In the genomic region with DNA sequence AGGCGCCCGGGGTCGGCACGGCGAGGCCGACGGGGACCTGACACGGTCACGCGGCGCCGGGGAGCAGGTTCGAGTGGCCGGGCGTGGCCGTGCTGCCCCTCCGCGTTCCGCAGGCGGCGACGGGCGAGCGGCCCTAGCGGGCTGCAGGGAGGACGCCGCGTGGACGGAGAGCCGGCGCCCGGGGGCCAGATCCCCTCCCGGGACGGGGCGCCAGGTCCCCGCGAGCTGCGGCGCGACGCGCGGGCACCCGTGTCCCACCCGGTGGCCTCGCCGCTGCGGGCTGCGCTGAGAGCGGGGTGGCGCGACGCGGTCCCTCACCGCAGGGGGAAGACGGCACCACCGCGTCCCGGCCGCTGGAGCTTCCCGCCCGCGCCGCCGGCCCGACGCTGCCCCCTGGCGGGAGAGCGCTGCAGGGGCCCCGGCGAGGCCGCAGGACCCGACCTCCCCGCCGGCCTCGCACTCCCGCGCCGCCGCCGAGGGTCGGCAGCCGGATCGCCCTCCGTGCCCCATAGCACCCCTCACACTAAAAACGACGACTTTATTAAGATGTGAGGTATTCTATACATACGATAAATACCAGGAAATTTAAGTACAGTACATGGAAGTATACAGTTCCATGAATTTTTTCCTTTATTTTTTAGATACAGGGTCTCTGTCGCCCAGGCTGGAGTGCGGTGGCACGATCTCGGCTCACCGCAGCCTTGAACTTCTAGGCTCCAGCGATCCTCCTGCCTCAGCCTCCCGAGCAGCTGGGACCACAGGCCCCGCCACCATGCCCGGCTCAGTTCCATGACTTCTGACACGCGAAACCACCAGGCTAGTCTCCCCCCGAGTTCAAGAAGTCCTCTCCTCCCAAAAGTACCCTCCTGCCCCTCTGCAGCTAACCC, we compare ENCODE assay signal across 8 cellular contexts. TPM values are rescaled to one million over a fixed set of nuclear protein-coding genes. Genes with fewer than 3 reads are reported as not detected.
DNase-seq lines count a peak whose midpoint lies in the region; ATAC-seq and TF ChIP-seq lines count a peak whose summit lies in the region.

No MANE protein-coding gene starts in this region.

- H3K27ac Mint-ChIP-seq in stimulated activated naive B cell treated with anti-CD40 and anti-IgM and Interleukin-4, amounts not matched to agents 10 μg/mL and 1 μg/mL and 100 μg/mL, for 72 hours = peak overlapping the region; percentile 95

- peak; percentile 46 for TF ChIP-seq CTCF in AG09309 (IDR thresholded peaks at IDR 0.05; ENCODE audit: control insufficient read depth, insufficient read depth, low read depth, low read length, missing control alignments)

- H3K9me3 Mint-ChIP-seq in stimulated activated naive B cell treated with anti-CD40 and anti-IgM and Interleukin-4, amounts not matched to agents 10 μg/mL and 1 μg/mL and 100 μg/mL, for 72 hours = peaks cover 10 to 18% of the 10 kb centered on the region in 2 donors

- peaks cover 28 to 30% of the 10 kb centered on the region in 2 donors for H3K36me3 Mint-ChIP-seq in stimulated activated naive B cell treated with anti-CD40 and anti-IgM and Interleukin-4, amounts not matched to agents 10 μg/mL and 1 μg/mL and 100 μg/mL, for 72 hours

- peaks cover 3 to 5% of the 10 kb centered on the region in 2 donors for H3K4me1 ChIP-seq in esophagus (ENCODE audit: control insufficient read depth in 2 of 2, insufficient read depth in 2 of 2, low read length in 1 of 2)

- H3K27ac ChIP-seq in esophagus (ENCODE audit: low read depth in 2 of 2, low read length in 1 of 2) = peak overlapping the region; percentile 59 to 65

- ATAC-seq in GM18907 (IDR thresholded peaks at IDR 0.05; ENCODE audit: unreplicated experiment) = peak; percentile 52
- peak; percentile 38 for ATAC-seq in HG03159 (IDR thresholded peaks at IDR 0.05; ENCODE audit: unreplicated experiment)
- ATAC-seq in stimulated activated naive B cell treated with anti-CD40 and anti-IgM and Interleukin-4, amounts not matched to agents 10 μg/mL and 1 μg/mL and 100 μg/mL, for 72 hours (replicated peaks) = peak; percentile 68 to 74

- peak overlapping the region; percentile 72 to 86 for H3K4me3 Mint-ChIP-seq in stimulated activated naive B cell treated with anti-CD40 and anti-IgM and Interleukin-4, amounts not matched to agents 10 μg/mL and 1 μg/mL and 100 μg/mL, for 72 hours

- peaks cover 0 to 12% of the 10 kb centered on the region in 2 donors for H3K36me3 ChIP-seq in esophagus (ENCODE audit: control insufficient read depth in 2 of 2, insufficient read depth in 2 of 2, low read length in 1 of 2)

- peaks cover 7 to 10% of the 10 kb centered on the region in 2 donors for H3K27me3 Mint-ChIP-seq in stimulated activated naive B cell treated with anti-CD40 and anti-IgM and Interleukin-4, amounts not matched to agents 10 μg/mL and 1 μg/mL and 100 μg/mL, for 72 hours

- H3K4me3 ChIP-seq in AG09309 (ENCODE audit: control insufficient read depth, low read depth, low read length) (peak overlapping the region; percentile 79), esophagus (ENCODE audit: low read depth in 1 of 2, low read length in 2 of 2) (peak overlapping the region; percentile 79 to 85)

- H3K27me3 ChIP-seq in esophagus (ENCODE audit: control insufficient read depth in 1 of 2, insufficient read depth in 2 of 2, low read length in 2 of 2) = no peaks in the 10 kb centered on the region

- DNase-seq in AG09309 (ENCODE audit: low read depth) = no peak
- peak; percentile 34 for DNase-seq in NCI-H82 treated with DMSO at 0.1 percent for 48 hours (lab: John Stamatoyannopoulos, UW; ENCODE audit: unreplicated experiment)
- DNase-seq in activated CD8-positive, alpha-beta memory T cell treated with anti-CD3 and anti-CD28 coated beads, Interleukin-2, amount 50 U/mL, for 4 hours = peak; percentile 66
- peak; percentile 54 for DNase-seq in myocyte (ENCODE audit: low read depth)
- DNase-seq in stimulated activated naive B cell treated with anti-CD40 and anti-IgM and Interleukin-4, amounts not matched to agents 10 μg/mL and 1 μg/mL and 100 μg/mL, for 72 hours = peak; percentile 65

- no peaks in the 10 kb centered on the region for H3K9me3 ChIP-seq in esophagus (ENCODE audit: control insufficient read depth in 2 of 2, insufficient read depth in 1 of 2, low read depth in 1 of 2, low read length in 1 of 2)

- peaks cover 26 to 32% of the 10 kb centered on the region in 2 donors for H3K4me1 Mint-ChIP-seq in stimulated activated naive B cell treated with anti-CD40 and anti-IgM and Interleukin-4, amounts not matched to agents 10 μg/mL and 1 μg/mL and 100 μg/mL, for 72 hours

- 8 to 13% methylated on average over 62 to 100 of the region's 100 CpGs for WGBS in esophagus, 2 donors

RNA-seq across cellular contexts. Expression of gene PIGZ, which starts 1.3 kb away (rescaled TPM):
- 1 to 10 TPM; 2.2 to 3.6 TPM for polyA plus RNA-seq in esophagus
- total RNA-seq in myocyte = 1.9 and 3.1 TPM in 2 replicates
- polyA plus RNA-seq in myocyte (2012) = 4.5 TPM

RNA-seq across cellular contexts. Expression of gene NCBP2, which starts 27.6 kb away (rescaled TPM):
- 10 to 100 TPM; 30.1 to 30.9 TPM for polyA plus RNA-seq in esophagus
- 90.8 and 92.5 TPM in 2 replicates for total RNA-seq in myocyte
- 78.9 TPM for polyA plus RNA-seq in myocyte (2012)

RNA-seq across cellular contexts. Expression of gene MELTF, which starts 59.7 kb away (rescaled TPM):
- polyA plus RNA-seq in esophagus = 1 to 10 TPM; 1.9 to 3.0 TPM
- 3.1 and 3.7 TPM in 2 replicates for total RNA-seq in myocyte
- 1.9 TPM for polyA plus RNA-seq in myocyte (2012)
